Comparison of ENCODE assay signal across 1 cellular context in the genomic region with DNA sequence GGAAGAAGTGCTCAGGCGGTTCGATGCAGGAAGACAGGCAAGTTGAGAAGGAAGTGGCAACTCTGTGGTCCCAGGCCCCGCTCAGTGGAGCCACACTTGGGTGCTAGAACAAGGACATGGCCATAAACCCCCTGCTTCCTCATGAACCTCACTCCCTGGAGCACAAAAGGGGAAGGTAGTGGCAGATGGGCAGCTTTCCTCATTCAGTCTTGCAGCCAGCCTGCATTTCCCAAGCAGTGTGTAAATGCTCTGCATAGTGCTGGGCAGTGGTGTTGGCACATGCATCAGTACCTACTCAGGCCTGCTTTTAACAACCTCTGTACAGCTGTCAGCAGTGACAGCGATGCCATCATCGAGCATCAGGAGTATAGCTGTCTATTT.
TF ChIP-seq lines count a peak whose summit lies in the region.

No MANE protein-coding gene starts in this region.

TF ChIP-seq in H1, 55 proteins besides CTCF, POLR2A, EP300 and RAD21:
- TF ChIP-seq CBX5 (IDR thresholded peaks at IDR 0.05; ENCODE audit: low read depth, low read length), result no peak
- TF ChIP-seq, protein P1, sequence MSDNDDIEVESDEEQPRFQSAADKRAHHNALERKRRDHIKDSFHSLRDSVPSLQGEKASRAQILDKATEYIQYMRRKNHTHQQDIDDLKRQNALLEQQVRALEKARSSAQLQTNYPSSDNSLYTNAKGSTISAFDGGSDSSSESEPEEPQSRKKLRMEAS (IDR thresholded peaks at IDR 0.05), result no peak
- no peak for TF ChIP-seq FOSL1 (IDR thresholded peaks at IDR 0.05; ENCODE audit: insufficient read depth, low read depth, low read length)
- no peak for TF ChIP-seq ASH2L (IDR thresholded peaks at IDR 0.05; ENCODE audit: low read length)
- no peak for TF ChIP-seq TCF12 (IDR thresholded peaks at IDR 0.05; ENCODE audit: low read depth, low read length)
- no peak for TF ChIP-seq SP2 (IDR thresholded peaks at IDR 0.05; ENCODE audit: low read length)
- no peak for TF ChIP-seq SUZ12 (IDR thresholded peaks at IDR 0.05; ENCODE audit: low read length)
- TF ChIP-seq YY1 (IDR thresholded peaks at IDR 0.05; ENCODE audit: low read depth, low read length), result no peak
- no peak for TF ChIP-seq GTF2F1 (IDR thresholded peaks at IDR 0.05; ENCODE audit: borderline replicate concordance, low read depth, low read length)
- TF ChIP-seq HDAC2 (IDR thresholded peaks at IDR 0.05; ENCODE audit: borderline replicate concordance in 1 of 2, low read depth in 2 of 2, low read length in 2 of 2), result no peak
- no peak for TF ChIP-seq RFX5 (IDR thresholded peaks at IDR 0.05; ENCODE audit: borderline replicate concordance, low read depth, low read length)
- TF ChIP-seq SIRT6 (IDR thresholded peaks at IDR 0.05; ENCODE audit: low read length), result no peak
- TF ChIP-seq RNF2 (IDR thresholded peaks at IDR 0.05; ENCODE audit: borderline replicate concordance, low read depth, low read length, missing control alignments, poor library complexity, severe bottlenecking), result no peak
- TF ChIP-seq KDM4A (IDR thresholded peaks at IDR 0.05; ENCODE audit: low read depth, low read length, severe bottlenecking), result no peak
- no peak for TF ChIP-seq SP4 (IDR thresholded peaks at IDR 0.05; ENCODE audit: low read length)
- TF ChIP-seq SAP30 (IDR thresholded peaks at IDR 0.05; ENCODE audit: insufficient read depth, insufficient replicate concordance, low read length), result no peak
- TF ChIP-seq NANOG (IDR thresholded peaks at IDR 0.05; ENCODE audit: insufficient read depth, low read depth, low read length, poor library complexity, severe bottlenecking), result no peak
- TF ChIP-seq TAF7 (optimal IDR thresholded peaks at IDR 0.05; ENCODE audit: borderline replicate concordance, low read depth, low read length), result no peak
